Comparison of ENCODE assay signal across 23 cellular contexts in the genomic region with DNA sequence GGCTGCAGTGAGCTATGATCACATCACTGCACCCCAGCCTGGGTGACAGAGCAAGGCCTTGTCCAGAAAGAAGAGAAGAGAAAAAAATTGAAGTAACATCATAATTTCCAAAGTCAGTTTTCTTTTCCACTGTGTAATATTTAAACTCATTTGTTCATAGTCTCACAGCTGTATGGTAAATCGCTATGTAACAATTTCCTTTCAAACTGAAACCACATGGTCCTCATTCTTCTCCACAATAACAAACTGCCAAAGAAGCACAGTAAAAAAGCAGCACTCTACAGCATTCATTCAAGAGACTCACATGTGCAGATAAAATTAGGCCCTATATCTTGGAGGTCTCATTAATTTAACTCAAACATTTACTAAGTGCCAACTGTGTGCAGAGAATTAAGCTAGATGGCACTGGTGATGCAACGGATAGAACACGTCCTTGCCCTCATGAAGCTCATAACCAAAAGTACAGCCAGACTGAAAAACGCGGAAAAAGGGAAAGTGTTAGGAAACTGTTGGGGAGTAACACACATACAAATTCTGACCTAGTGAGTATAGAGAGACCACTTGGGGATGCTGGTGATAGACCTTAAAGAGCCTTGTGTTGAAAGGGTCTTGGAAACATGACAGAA.
DNase-seq lines count a peak whose midpoint lies in the region; ATAC-seq and TF ChIP-seq lines count a peak whose summit lies in the region.
"Had no signal": no experiment of that assay in that cellular context is flagged by ENCODE, and none has a peak within 500 bp of the region (broad histone marks: within the 10 kb centered on the region; RNA-seq: fewer than 3 reads in every experiment).

No MANE protein-coding gene starts in this region.

- in situ Hi-C loops in KBM-7 (cut with MboI; ENCODE audit: low pct_unique_long_range_greater_than_20kb, low sequenced_read_pairs): no loop called here

- no peak for TF ChIP-seq CTCF in right atrium auricular region (IDR thresholded peaks at IDR 0.05)

- CTCF ChIA-PET in activated naive CD4-positive, alpha-beta T cell treated with anti-CD3 and anti-CD28 coated beads, Interleukin-2, amount 10 ng/mL, durations not matched to agents 7 days and 5 days (lab: Charles Lee): no interaction called here

- H3K27me3 ChIP-seq in right atrium auricular region: no peaks in the 10 kb centered on the region
- H3K27me3 ChIP-seq: sigmoid colon, SJCRH30 had no signal

- no peaks in the 10 kb centered on the region for H3K9me3 Mint-ChIP-seq in activated naive CD4-positive, alpha-beta T cell treated with anti-CD3 and anti-CD28 coated beads, Interleukin-2, amount 50 U/mL, for 72 hours
- no peaks in the 10 kb centered on the region for H3K9me3 Mint-ChIP-seq in activated naive CD4-positive, alpha-beta T cell treated with anti-CD3 and anti-CD28 coated beads, Interleukin-2, amount 10 ng/mL, durations not matched to agents 7 days and 5 days
- H3K9me3 Mint-ChIP-seq in activated T-helper 17 cell treated with anti-CD3 and anti-CD28 coated beads, Interleukin-2, amount 50 U/mL, for 72 hours: no peaks in the 10 kb centered on the region
- H3K9me3 Mint-ChIP-seq in stimulated activated naive B cell treated with anti-CD40 and anti-IgM and Interleukin-4, amounts not matched to agents 10 μg/mL and 1 μg/mL and 100 μg/mL, for 72 hours: no peaks in the 10 kb centered on the region
- H3K9me3 Mint-ChIP-seq: CD8-positive, alpha-beta T cell; central memory CD8-positive, alpha-beta T cell; neural crest cell; T-helper 1 cell treated with Interleukin-12 subunit alpha and Interleukin-12 subunit beta and Interleukin-4 antibody, amounts not matched to agents 30 μg/mL and 1 μg/mL, for 36 hours; type B pancreatic cell had no signal

- no peak overlapping the region for H3K27ac ChIP-seq in right atrium auricular region
- H3K27ac ChIP-seq: lower lobe of right lung, sigmoid colon, SJCRH30, VCaP had no signal

- H3K36me3 Mint-ChIP-seq in activated naive CD4-positive, alpha-beta T cell treated with anti-CD3 and anti-CD28 coated beads, Interleukin-2, amount 50 U/mL, for 72 hours: peaks cover 0 to 4% of the 10 kb centered on the region in 2 donors
- no peaks in the 10 kb centered on the region for H3K36me3 Mint-ChIP-seq in activated naive CD4-positive, alpha-beta T cell treated with anti-CD3 and anti-CD28 coated beads, Interleukin-2, amount 10 ng/mL, durations not matched to agents 7 days and 5 days
- H3K36me3 Mint-ChIP-seq in activated T-helper 17 cell treated with anti-CD3 and anti-CD28 coated beads, Interleukin-2, amount 50 U/mL, for 72 hours (ENCODE audit: low read depth): peaks cover 16% of the 10 kb centered on the region
- H3K36me3 Mint-ChIP-seq in stimulated activated naive B cell treated with anti-CD40 and anti-IgM and Interleukin-4, amounts not matched to agents 10 μg/mL and 1 μg/mL and 100 μg/mL, for 72 hours: peaks cover 31 to 44% of the 10 kb centered on the region in 2 donors

- no peaks in the 10 kb centered on the region for H3K4me1 ChIP-seq in right atrium auricular region
- H3K4me1 ChIP-seq: lower lobe of right lung, SJCRH30 had no signal

- H3K36me3 ChIP-seq in right atrium auricular region: no peaks in the 10 kb centered on the region
- H3K36me3 ChIP-seq: lower lobe of right lung, sigmoid colon, SJCRH30 had no signal

- H3K4me3 Mint-ChIP-seq in activated naive CD4-positive, alpha-beta T cell treated with anti-CD3 and anti-CD28 coated beads, Interleukin-2, amount 10 ng/mL, durations not matched to agents 7 days and 5 days: no peak overlapping the region
- no peak overlapping the region for H3K4me3 Mint-ChIP-seq in activated T-helper 17 cell treated with anti-CD3 and anti-CD28 coated beads, Interleukin-2, amount 50 U/mL, for 72 hours
- peak overlapping the region in 1 of 2 donors; percentile 12 for H3K4me3 Mint-ChIP-seq in stimulated activated naive B cell treated with anti-CD40 and anti-IgM and Interleukin-4, amounts not matched to agents 10 μg/mL and 1 μg/mL and 100 μg/mL, for 72 hours
- H3K4me3 Mint-ChIP-seq: CD8-positive, alpha-beta T cell; central memory CD8-positive, alpha-beta T cell; neural crest cell; T-helper 1 cell treated with Interleukin-12 subunit alpha and Interleukin-12 subunit beta and Interleukin-4 antibody, amounts not matched to agents 30 μg/mL and 1 μg/mL, for 36 hours; type B pancreatic cell had no signal

- no peaks in the 10 kb centered on the region for H3K27me3 Mint-ChIP-seq in activated naive CD4-positive, alpha-beta T cell treated with anti-CD3 and anti-CD28 coated beads, Interleukin-2, amount 10 ng/mL, durations not matched to agents 7 days and 5 days
- no peaks in the 10 kb centered on the region for H3K27me3 Mint-ChIP-seq in activated T-helper 17 cell treated with anti-CD3 and anti-CD28 coated beads, Interleukin-2, amount 50 U/mL, for 72 hours
- no peaks in the 10 kb centered on the region for H3K27me3 Mint-ChIP-seq in stimulated activated naive B cell treated with anti-CD40 and anti-IgM and Interleukin-4, amounts not matched to agents 10 μg/mL and 1 μg/mL and 100 μg/mL, for 72 hours
- H3K27me3 Mint-ChIP-seq: central memory CD8-positive, alpha-beta T cell; type B pancreatic cell had no signal

- H3K9me3 ChIP-seq in right atrium auricular region: no peaks in the 10 kb centered on the region
- H3K9me3 ChIP-seq: lower lobe of right lung, mucosa of descending colon, sigmoid colon, SJCRH30 had no signal

- H3K4me3 ChIP-seq in right atrium auricular region: no peak overlapping the region
- H3K4me3 ChIP-seq: lower lobe of right lung, mucosa of descending colon, sigmoid colon, SJCRH30 had no signal

- peak overlapping the region in 1 of 2 donors; percentile 61 for H3K27ac Mint-ChIP-seq in activated naive CD4-positive, alpha-beta T cell treated with anti-CD3 and anti-CD28 coated beads, Interleukin-2, amount 50 U/mL, for 72 hours
- H3K27ac Mint-ChIP-seq in activated naive CD4-positive, alpha-beta T cell treated with anti-CD3 and anti-CD28 coated beads, Interleukin-2, amount 10 ng/mL, durations not matched to agents 7 days and 5 days: no peak overlapping the region
- no peak overlapping the region for H3K27ac Mint-ChIP-seq in activated T-helper 17 cell treated with anti-CD3 and anti-CD28 coated beads, Interleukin-2, amount 50 U/mL, for 72 hours
- H3K27ac Mint-ChIP-seq in stimulated activated naive B cell treated with anti-CD40 and anti-IgM and Interleukin-4, amounts not matched to agents 10 μg/mL and 1 μg/mL and 100 μg/mL, for 72 hours: peak overlapping the region; percentile 52
- H3K27ac Mint-ChIP-seq: CD8-positive, alpha-beta T cell; T-helper 1 cell treated with Interleukin-12 subunit alpha and Interleukin-12 subunit beta and Interleukin-4 antibody, amounts not matched to agents 30 μg/mL and 1 μg/mL, for 36 hours; type B pancreatic cell had no signal

- ATAC-seq in activated naive CD4-positive, alpha-beta T cell treated with anti-CD3 and anti-CD28 coated beads, Interleukin-2, amount 50 U/mL, for 72 hours: peak; percentile 39 to 78
- peak; percentile 42 for ATAC-seq in activated T-helper 17 cell treated with anti-CD3 and anti-CD28 coated beads, Interleukin-2, amount 50 U/mL, for 72 hours (replicated peaks)
- peak in 1 of 2 donors; percentile 19 for ATAC-seq in stimulated activated naive B cell treated with anti-CD40 and anti-IgM and Interleukin-4, amounts not matched to agents 10 μg/mL and 1 μg/mL and 100 μg/mL, for 72 hours (replicated peaks)
- ATAC-seq in HG03095 (IDR thresholded peaks at IDR 0.05; ENCODE audit: unreplicated experiment): no peak
- ATAC-seq: CD8-positive, alpha-beta T cell; HCT116; lower lobe of right lung; mucosa of descending colon had no signal

- no peak for DNase-seq in activated naive CD4-positive, alpha-beta T cell treated with anti-CD3 and anti-CD28 coated beads, Interleukin-2, amount 50 U/mL, for 72 hours (ENCODE audit: low spot score in 2 of 2)
- DNase-seq in activated naive CD4-positive, alpha-beta T cell treated with anti-CD3 and anti-CD28 coated beads, Interleukin-2, amount 10 ng/mL, durations not matched to agents 7 days and 5 days: no peak
- DNase-seq in KBM-7 (peak; percentile 48), right atrium auricular region (ENCODE audit: low spot score) (no peak), T-helper 9 cell (no peak)
- no peak for DNase-seq in stimulated activated naive B cell treated with anti-CD40 and anti-IgM and Interleukin-4, amounts not matched to agents 10 μg/mL and 1 μg/mL and 100 μg/mL, for 72 hours
- DNase-seq: CD8-positive, alpha-beta T cell; islet precursor cell; lower lobe of right lung; MM.1S; mucosa of descending colon; NCI-H1694; NCI-H526; sigmoid colon; SJCRH30 had no signal

- H3K4me1 Mint-ChIP-seq in activated naive CD4-positive, alpha-beta T cell treated with anti-CD3 and anti-CD28 coated beads, Interleukin-2, amount 10 ng/mL, durations not matched to agents 7 days and 5 days: peaks cover 13% of the 10 kb centered on the region
- no peaks in the 10 kb centered on the region for H3K4me1 Mint-ChIP-seq in activated T-helper 17 cell treated with anti-CD3 and anti-CD28 coated beads, Interleukin-2, amount 50 U/mL, for 72 hours
- peaks cover 25 to 32% of the 10 kb centered on the region in 2 donors for H3K4me1 Mint-ChIP-seq in stimulated activated naive B cell treated with anti-CD40 and anti-IgM and Interleukin-4, amounts not matched to agents 10 μg/mL and 1 μg/mL and 100 μg/mL, for 72 hours
- H3K4me1 Mint-ChIP-seq: central memory CD8-positive, alpha-beta T cell had no signal
